21 cellular contexts compared by ENCODE assay signal in genomic region chr1:169739980-169740379, GRCh38. TPM values are rescaled to one million over a fixed set of nuclear protein-coding genes. Genes with fewer than 3 reads are reported as not detected.
A peak's percentile ranks its signal among the peaks of the same experiment; 100 is the strongest.
DNase-seq lines count a peak whose midpoint lies in the region; ATAC-seq, FAIRE-seq and TF ChIP-seq lines count a peak whose summit lies in the region.
"Had no signal": no experiment of that assay in that cellular context is flagged by ENCODE, and none has a peak within 500 bp of the region (broad histone marks: within the 10 kb centered on the region; RNA-seq: fewer than 3 reads in every experiment).

No MANE protein-coding gene starts in this region.

- H3K36me3 Mint-ChIP-seq in astrocyte (ENCODE audit: low read depth, unreplicated experiment) (no peaks in the 10 kb centered on the region), mesothelial cell of epicardium (peaks cover 7% of the 10 kb centered on the region)

- no peaks in the 10 kb centered on the region for H3K9me3 ChIP-seq in astrocyte (ENCODE audit: insufficient read depth, low read depth, low read length)
- H3K9me3 ChIP-seq in osteoblast (ENCODE audit: low read depth, low read length), result no peaks in the 10 kb centered on the region

- H3K4me2 ChIP-seq in astrocyte (ENCODE audit: low read length) (peak overlapping the region; percentile 23), osteoblast (ENCODE audit: insufficient read depth, low read length) (no peak overlapping the region)
- H3K4me2 ChIP-seq: KMS-11, PC-9 had no signal

- FAIRE-seq in astrocyte (lab: Jason Lieb, UNC), result no peak
- FAIRE-seq: GM12878, GM18507 had no signal

- TF ChIP-seq CTCF in astrocyte (IDR thresholded peaks at IDR 0.05; ENCODE audit: insufficient read depth, low read depth, low read length) (no peak), fibroblast of the aortic adventitia (IDR thresholded peaks at IDR 0.05; ENCODE audit: insufficient read depth, low read length) (no peak), mesothelial cell of epicardium (IDR thresholded peaks at IDR 0.05; ENCODE audit: unreplicated experiment) (no peak), osteoblast (IDR thresholded peaks at IDR 0.05; ENCODE audit: extremely low read depth, low read depth, low read length) (no peak)

- peaks cover 15% of the 10 kb centered on the region for H3K4me1 Mint-ChIP-seq in astrocyte (ENCODE audit: low read depth, unreplicated experiment)
- peaks cover 37% of the 10 kb centered on the region for H3K4me1 Mint-ChIP-seq in mesothelial cell of epicardium

- H3K4me3 ChIP-seq in astrocyte (ENCODE audit: insufficient read depth, low read depth, low read length) (no peak overlapping the region), fibroblast of the aortic adventitia (ENCODE audit: low read depth, low read length) (peak overlapping the region; percentile 22), osteoblast (ENCODE audit: insufficient read depth, low read length) (no peak overlapping the region)
- H3K4me3 ChIP-seq: GM12878, PC-9 had no signal

- H3K79me2 ChIP-seq in astrocyte (ENCODE audit: insufficient read depth, low read length), result no peaks in the 10 kb centered on the region
- no peaks in the 10 kb centered on the region for H3K79me2 ChIP-seq in osteoblast (ENCODE audit: insufficient read depth, low read length)

- H4K20me1 ChIP-seq in astrocyte (ENCODE audit: insufficient read depth, low read length), result no peaks in the 10 kb centered on the region
- H4K20me1 ChIP-seq in osteoblast (ENCODE audit: insufficient read depth, low read length), result no peaks in the 10 kb centered on the region

- no peak overlapping the region for H3K27ac ChIP-seq in astrocyte (ENCODE audit: low read depth, low read length)
- H3K27ac ChIP-seq in osteoblast (ENCODE audit: low read depth, low read length), result no peak overlapping the region
- H3K27ac ChIP-seq: KMS-11, PC-9 had no signal

- H3K4me3 Mint-ChIP-seq in astrocyte (ENCODE audit: unreplicated experiment) (no peak overlapping the region), mesothelial cell of epicardium (no peak overlapping the region)

- H3K27ac Mint-ChIP-seq in astrocyte (ENCODE audit: unreplicated experiment) (no peak overlapping the region), mesothelial cell of epicardium (peak overlapping the region; percentile 74)

- peak; percentile 6 for DNase-seq in EH (ENCODE audit: low read depth)
- peak; percentile 16 for DNase-seq in astrocyte (ENCODE audit: low read depth)
- peak; percentile 64 for DNase-seq in fibroblast of the aortic adventitia (ENCODE audit: low read depth)
- no peak for DNase-seq in mesothelial cell of epicardium (ENCODE audit: low spot score in 2 of 2, unreplicated experiment in 2 of 2)
- no peak for DNase-seq in osteoblast (ENCODE audit: insufficient read length, low spot score, missing footprints)
- no peak for DNase-seq in medulla oblongata (ENCODE audit: extremely low spot score)
- DNase-seq in NCI-H446 (lab: John Stamatoyannopoulos, UW), result no peak
- DNase-seq: AML-193, Calu3, H7, NCI-H1092, NCI-H1694, NCI-H748 treated with DMSO at 0.1 percent for 48 hours, PC-9 had no signal

- no peaks in the 10 kb centered on the region for H3K36me3 ChIP-seq in astrocyte (ENCODE audit: insufficient read depth, low read length)
- H3K36me3 ChIP-seq in osteoblast (ENCODE audit: insufficient read depth, low read length), result no peaks in the 10 kb centered on the region

- H3K27me3 ChIP-seq in astrocyte (ENCODE audit: insufficient read depth, low read length) (peaks cover 5% of the 10 kb centered on the region), osteoblast (ENCODE audit: insufficient read depth, low read length) (peaks cover 28% of the 10 kb centered on the region)

- no peak overlapping the region for H3K9ac ChIP-seq in astrocyte (ENCODE audit: low read length)
- H3K9ac ChIP-seq: KMS-11 had no signal

- peaks cover 7% of the 10 kb centered on the region for H3K9me3 Mint-ChIP-seq in astrocyte (ENCODE audit: unreplicated experiment)
- H3K9me3 Mint-ChIP-seq in mesothelial cell of epicardium, result peaks cover 12% of the 10 kb centered on the region

- H3K4me1 ChIP-seq in astrocyte (ENCODE audit: insufficient read depth, low read length) (peaks cover 15% of the 10 kb centered on the region), osteoblast (ENCODE audit: insufficient read depth, low read length) (peaks cover 10% of the 10 kb centered on the region)

- ATAC-seq in GM19035 (IDR thresholded peaks at IDR 0.05; ENCODE audit: unreplicated experiment), result no peak
- ATAC-seq: GM12878 had no signal

- H3K27me3 Mint-ChIP-seq in astrocyte (ENCODE audit: low read depth, unreplicated experiment) (peaks cover 2% of the 10 kb centered on the region), mesothelial cell of epicardium (ENCODE audit: low read depth) (no peaks in the 10 kb centered on the region)

- H2AFZ ChIP-seq in astrocyte (ENCODE audit: low read depth, low read length) (no peak overlapping the region), osteoblast (ENCODE audit: low read length) (no peak overlapping the region)
- H2AFZ ChIP-seq: PC-9 had no signal

RNA-seq across cellular contexts. Expression of gene SELE, which starts 6.1 kb away (rescaled TPM):
- total RNA-seq in astrocyte (not detected in 2 replicates), fibroblast of the aortic adventitia (ENCODE audit: low replicate concordance) (not detected in 2 replicates), mesothelial cell of epicardium (1.3 to 2.4 TPM (median 1.9 TPM) in 3 replicates), osteoblast (not detected in 2 replicates)
- total RNA-seq: A673, Calu3, G401, GM12878, H7, MCF 10A, PC-9 had no signal

RNA-seq across cellular contexts. Expression of gene SELL, which starts 28.6 kb away (rescaled TPM):
- total RNA-seq in astrocyte (0.54 and 1.5 TPM in 2 replicates), fibroblast of the aortic adventitia (ENCODE audit: low replicate concordance) (0.27 and 2.5 TPM in 2 replicates), mesothelial cell of epicardium (1.4 to 2.5 TPM (median 2.4 TPM) in 3 replicates), osteoblast (under 0.01 TPM in 2 replicates)
- total RNA-seq: A673, G401, H7, MCF 10A had no signal

RNA-seq across cellular contexts. Expression of gene METTL18, which starts 54.7 kb away (rescaled TPM):
- total RNA-seq in astrocyte (3.9 and 4.1 TPM in 2 replicates), fibroblast of the aortic adventitia (ENCODE audit: low replicate concordance) (7.8 and 12.7 TPM in 2 replicates), mesothelial cell of epicardium (10.3 to 11.4 TPM (median 10.6 TPM) in 3 replicates), osteoblast (2.9 and 7.7 TPM in 2 replicates)

Comparison
In these comparisons a context has a peak if more than half of its experiments do, and no peak if none do; other contexts are left out.
1. DNase-seq: peak in EH (single experiment), astrocyte (single experiment) and fibroblast of the aortic adventitia (single experiment); none in mesothelial cell of epicardium (0 of 2), osteoblast (single experiment), medulla oblongata (single experiment) and NCI-H446 (0 of 2).